27 cellular contexts compared by ENCODE assay signal in genomic region chr7:74495112-74495880, GRCh38. TPM values are rescaled to one million over a fixed set of nuclear protein-coding genes. Genes with fewer than 3 reads are reported as not detected.
A peak's percentile ranks its signal among the peaks of the same experiment; 100 is the strongest.
DNase-seq lines count a peak whose midpoint lies in the region; ATAC-seq and TF ChIP-seq lines count a peak whose summit lies in the region.
"Had no signal": no experiment of that assay in that cellular context is flagged by ENCODE, and none has a peak within 500 bp of the region (broad histone marks: within the 10 kb centered on the region; RNA-seq: fewer than 3 reads in every experiment).

No MANE protein-coding gene starts in this region.

- H3K27ac ChIP-seq in H9 (ENCODE audit: insufficient read length, low read depth, low read length) (no peak overlapping the region), mesodermal cell (ENCODE audit: low read depth, low read length, severe bottlenecking) (peak overlapping the region; percentile 6), gastrocnemius medialis (peak overlapping the region; percentile 47 to 66 (median 52))
- H3K27ac ChIP-seq: SK-N-MC, suprapubic skin, vagina had no signal

- H4K20me1 ChIP-seq in H9 (ENCODE audit: control insufficient read depth, insufficient read depth, insufficient read length) = peaks cover 4% of the 10 kb centered on the region

- ATAC-seq in esophagus mucosa = peak; percentile 10
- no peak for ATAC-seq in gastrocnemius medialis
- ATAC-seq in HG03196 (IDR thresholded peaks at IDR 0.05; ENCODE audit: unreplicated experiment) = no peak
- ATAC-seq: gastroesophageal sphincter; GM12878; stimulated activated effector memory CD8-positive, alpha-beta T cell treated with anti-CD3 and anti-CD28 coated beads, Interleukin-12 subunit alpha, Interleukin-12 subunit beta, amount 100 ng/mL, for 72 hours had no signal

- peaks cover 32 to 49% (median 33%) of the 10 kb centered on the region in 3 experiments for H3K36me3 Mint-ChIP-seq in H9 (ENCODE audit: insufficient read depth in 1 of 3, low read depth in 3 of 3)
- H3K36me3 Mint-ChIP-seq: activated naive CD8-positive, alpha-beta T cell treated with anti-CD3 and anti-CD28 coated beads, Interleukin-2, amount 10 ng/mL, durations not matched to agents 7 days and 5 days; natural killer cell; stimulated activated effector memory CD8-positive, alpha-beta T cell treated with anti-CD3 and anti-CD28 coated beads, Interleukin-12 subunit alpha, Interleukin-12 subunit beta, amount 100 ng/mL, for 72 hours had no signal

- H2BK15ac ChIP-seq in H9 (ENCODE audit: low read depth, low read length) = no peak overlapping the region

- no peak overlapping the region for H2AFZ ChIP-seq in H9 (ENCODE audit: low read length)

- H3K4ac ChIP-seq in H9 (ENCODE audit: low read depth, low read length) = no peak overlapping the region

- H3K27ac Mint-ChIP-seq in H9 = peak overlapping the region; percentile 76 to 94 (median 87); a peak in 5 of 7 replicates
- H3K27ac Mint-ChIP-seq: activated naive CD8-positive, alpha-beta T cell treated with anti-CD3 and anti-CD28 coated beads, Interleukin-2, amount 10 ng/mL, durations not matched to agents 7 days and 5 days; memory B cell; natural killer cell; stimulated activated effector memory CD8-positive, alpha-beta T cell treated with anti-CD3 and anti-CD28 coated beads, Interleukin-12 subunit alpha, Interleukin-12 subunit beta, amount 100 ng/mL, for 72 hours had no signal

- no peaks in the 10 kb centered on the region for H3K27me3 Mint-ChIP-seq in H9 (ENCODE audit: low read depth)
- H3K27me3 Mint-ChIP-seq: activated naive CD8-positive, alpha-beta T cell treated with anti-CD3 and anti-CD28 coated beads, Interleukin-2, amount 10 ng/mL, durations not matched to agents 7 days and 5 days had no signal

- H4K8ac ChIP-seq in H9 (replicated peaks; ENCODE audit: insufficient read length, low read depth, low read length) = no peak overlapping the region

- H3K23me2 ChIP-seq in H9 (ENCODE audit: insufficient read length, low read depth, low read length, poor library complexity, severe bottlenecking) = no peaks in the 10 kb centered on the region

- intact Hi-C loops in gastrocnemius medialis (cut with DNase I; ENCODE audit: low total_unique reads) = no loop called here

- no peak overlapping the region for H2BK12ac ChIP-seq in H9 (ENCODE audit: insufficient read length, low read depth, low read length)

- H4K5ac ChIP-seq in H9 (ENCODE audit: insufficient read length, low read depth, low read length) = no peak overlapping the region

- H3K18ac ChIP-seq in H9 (ENCODE audit: insufficient read length, low read depth, low read length) = no peak overlapping the region

- in situ Hi-C loops in gastrocnemius medialis (cut with MboI; ENCODE audit: low sequenced_read_pairs in 4 of 4) = no loop called here

- H2BK20ac ChIP-seq in H9 (ENCODE audit: low read depth, low read length, poor library complexity, severe bottlenecking) = no peak overlapping the region

- no peak overlapping the region for H2BK120ac ChIP-seq in H9 (ENCODE audit: low read depth, low read length, poor library complexity, severe bottlenecking)

- no peak overlapping the region for H3T11ph ChIP-seq in H9 (ENCODE audit: low read length)

- H3K79me2 ChIP-seq in H9 (ENCODE audit: insufficient read depth, low read length) = peaks cover 3% of the 10 kb centered on the region; the same call in 1 of the 2 replicates

- TF ChIP-seq CTCF in H9 (conservative IDR thresholded peaks at IDR 0.05) (no peak), gastrocnemius medialis (IDR thresholded peaks at IDR 0.05 in 4 of 5, conservative IDR thresholded peaks at IDR 0.05 in 1 of 5) (no peak)

- no peak for TF ChIP-seq POLR2A in gastrocnemius medialis (IDR thresholded peaks at IDR 0.05)

- no peak overlapping the region for H3K4me3 Mint-ChIP-seq in H9
- H3K4me3 Mint-ChIP-seq: activated naive CD8-positive, alpha-beta T cell treated with anti-CD3 and anti-CD28 coated beads, Interleukin-2, amount 10 ng/mL, durations not matched to agents 7 days and 5 days; CD4-positive, alpha-beta memory T cell; memory B cell; natural killer cell; stimulated activated effector memory CD8-positive, alpha-beta T cell treated with anti-CD3 and anti-CD28 coated beads, Interleukin-12 subunit alpha, Interleukin-12 subunit beta, amount 100 ng/mL, for 72 hours had no signal

- H3K27me3 ChIP-seq in H9 (ENCODE audit: insufficient read depth, low read length) = no peaks in the 10 kb centered on the region; the same call in none of the 2 replicates
- H3K27me3 ChIP-seq in gastrocnemius medialis = no peaks in the 10 kb centered on the region
- H3K27me3 ChIP-seq: gastroesophageal sphincter, suprapubic skin, vagina had no signal

- H3K9ac ChIP-seq in H9 (ENCODE audit: extremely low read depth, insufficient read length, low read length) = no peak overlapping the region

- H3K4me3 ChIP-seq in mesodermal cell (ENCODE audit: extremely low read depth, insufficient read depth, low read length, poor library complexity, severe bottlenecking) (no peak overlapping the region), gastrocnemius medialis (no peak overlapping the region)
- H3K4me3 ChIP-seq: gastroesophageal sphincter, GM12878, SK-N-MC, skin epidermis, suprapubic skin, vagina had no signal

- peaks cover 13 to 16% of the 10 kb centered on the region in 2 experiments for H3K9me3 Mint-ChIP-seq in H9

- no peaks in the 10 kb centered on the region for H3K9me3 ChIP-seq in H9 (ENCODE audit: control insufficient read depth, low read depth, low read length)
- H3K9me3 ChIP-seq in mesodermal cell (ENCODE audit: control insufficient read depth, low read length) = no peaks in the 10 kb centered on the region
- H3K9me3 ChIP-seq in gastrocnemius medialis = no peaks in the 10 kb centered on the region
- H3K9me3 ChIP-seq: suprapubic skin, vagina had no signal

- no peak overlapping the region for H3K4me2 ChIP-seq in H9 (ENCODE audit: insufficient read depth, insufficient read length, low read length)

- H2BK5ac ChIP-seq in H9 (ENCODE audit: insufficient read length, low read length) = no peak overlapping the region

- H3K56ac ChIP-seq in H9 (ENCODE audit: insufficient read length, low read depth, low read length) = no peak overlapping the region

- H2AK5ac ChIP-seq in H9 (ENCODE audit: insufficient read length, low read length) = no peak overlapping the region

- H3K79me1 ChIP-seq in H9 (ENCODE audit: insufficient read depth, low read depth, low read length, poor library complexity, severe bottlenecking) = peaks cover 3% of the 10 kb centered on the region

- H3K23ac ChIP-seq in H9 (ENCODE audit: insufficient read length, low read depth, low read length) = no peak overlapping the region

- H3K4me1 ChIP-seq in H9 (ENCODE audit: insufficient read depth, low read length) = no peaks in the 10 kb centered on the region
- no peaks in the 10 kb centered on the region for H3K4me1 ChIP-seq in mesodermal cell (ENCODE audit: control insufficient read depth, insufficient read depth, low read length, poor library complexity, severe bottlenecking)
- peaks cover 0 to 19% of the 10 kb centered on the region in 2 donors for H3K4me1 ChIP-seq in gastrocnemius medialis
- H3K4me1 ChIP-seq: suprapubic skin, vagina had no signal

- no peak overlapping the region for H4K91ac ChIP-seq in H9 (ENCODE audit: insufficient read length, low read depth, low read length)

- peaks cover 16% of the 10 kb centered on the region for H3K36me3 ChIP-seq in mesodermal cell (ENCODE audit: control insufficient read depth, insufficient read depth, low read length)
- H3K36me3 ChIP-seq in gastrocnemius medialis = no peaks in the 10 kb centered on the region
- H3K36me3 ChIP-seq: gastroesophageal sphincter, suprapubic skin, vagina had no signal

- peaks cover 13 to 23% of the 10 kb centered on the region in 2 experiments for H3K4me1 Mint-ChIP-seq in H9
- H3K4me1 Mint-ChIP-seq: activated naive CD8-positive, alpha-beta T cell treated with anti-CD3 and anti-CD28 coated beads, Interleukin-2, amount 10 ng/mL, durations not matched to agents 7 days and 5 days; natural killer cell had no signal

- no peak for DNase-seq in H9
- no peak for DNase-seq in gastrocnemius medialis
- DNase-seq in glomerular visceral epithelial cell (ENCODE audit: extremely low spot score) = no peak
- DNase-seq in NCI-H69 (lab: John Stamatoyannopoulos, UW) = no peak
- DNase-seq: activated CD4-positive, alpha-beta T cell treated with anti-CD3 and anti-CD28 coated beads, Interleukin-2, amount 50 U/mL, for 48 hours; activated CD8-positive, alpha-beta memory T cell treated with anti-CD3 and anti-CD28 coated beads, Interleukin-2, amount 50 U/mL, for 48 hours; activated naive CD8-positive, alpha-beta T cell treated with anti-CD3 and anti-CD28 coated beads, Interleukin-2, amount 10 ng/mL, durations not matched to agents 7 days and 5 days; CD4-positive, alpha-beta memory T cell; DMS79; effector CD4-positive, alpha-beta T cell; kidney; natural killer cell; NCI-H1105; NCI-H2029 treated with DMSO at 0.1 percent for 48 hours; NCI-H446; stimulated activated CD4-positive, alpha-beta T cell treated with anti-CD3 and anti-CD28 coated beads, Interleukin-1b, Interleukin-23, amount 100 ng/mL, for 48 hours had no signal

- H3K14ac ChIP-seq in H9 (ENCODE audit: insufficient read depth, low read length) = no peak overlapping the region

- WGBS in H9 (ENCODE audit: extremely low coverage, insufficient read length, low lambda C conversion rate) = no CpG with 5 or more reads among the region's 15 CpGs
- WGBS in mesodermal cell (ENCODE audit: insufficient coverage in 2 of 2), 2 experiments = 82 to 85% methylated on average over 14 to 15 of the region's 15 CpGs

RNA-seq across cellular contexts. Expression of gene GTF2IRD1, which starts 41.6 kb away (rescaled TPM):
- 34.3 and 39.9 TPM in 2 replicates for total RNA-seq in H9 (2021)
- 49.1 TPM for total RNA-seq in esophagus mucosa
- polyA plus RNA-seq in mesodermal cell (2013, experiment 1 of 2) = 47.0 TPM
- 40.2 TPM for polyA plus RNA-seq in mesodermal cell (2013, experiment 2 of 2)
- 100 to 1,000 TPM in 1 of 4 donors, 10 to 100 TPM in 3; 42.9 to 109 (median 77.0) TPM for total RNA-seq in gastrocnemius medialis
- total RNA-seq: natural killer cell had no signal
